24 cellular contexts compared by ENCODE assay signal in genomic region chr2:207861789-207862188, GRCh38.
DNase-seq lines count a peak whose midpoint lies in the region; ATAC-seq, FAIRE-seq and TF ChIP-seq lines count a peak whose summit lies in the region.
"Had no signal": no experiment of that assay in that cellular context is flagged by ENCODE, and none has a peak within 500 bp of the region (broad histone marks: within the 10 kb centered on the region; RNA-seq: fewer than 3 reads in every experiment).

No MANE protein-coding gene starts in this region.

- no peak overlapping the region for H2AFZ ChIP-seq in H9 (ENCODE audit: low read length)
- no peak overlapping the region for H2AFZ ChIP-seq in H1 (ENCODE audit: low read length)

- peak; percentile 45 to 58 for TF ChIP-seq RAD21 in H1 (IDR thresholded peaks at IDR 0.05 in 1 of 2, conservative IDR thresholded peaks at IDR 0.05 in 1 of 2; ENCODE audit: low read depth in 2 of 2, low read length in 2 of 2)

- DNase-seq in H9 (no peak), H1 (ENCODE audit: low read depth in 1 of 2, low spot score in 2 of 2) (no peak), neural crest cell (ENCODE audit: low read depth, low spot score) (no peak), nucleus accumbens (lab: John Stamatoyannopoulos, UW) (no peak)
- DNase-seq in stimulated activated naive CD8-positive, alpha-beta T cell treated with anti-CD3 and anti-CD28 coated beads, Interleukin-15, amount 100 ng/mL, for 72 hours = no peak
- DNase-seq: 8988T; ACHN; AML-193; BE2C; CD4-positive, alpha-beta T cell; CD8-positive, alpha-beta memory T cell; DMS 273 treated with DMSO at 0.1 percent for 48 hours; DMS79; EL; GDM1; GOT3; H7 had no signal

- no peak for FAIRE-seq in H1 (lab: Jason Lieb, UNC)
- FAIRE-seq: A549, D721Med, GM12878 had no signal

- H3K27me3 Mint-ChIP-seq in H9 (ENCODE audit: low read depth) (no peaks in the 10 kb centered on the region), neural crest cell (ENCODE audit: low read depth) (no peaks in the 10 kb centered on the region)
- no peaks in the 10 kb centered on the region for H3K27me3 Mint-ChIP-seq in stimulated activated naive CD8-positive, alpha-beta T cell treated with anti-CD3 and anti-CD28 coated beads, Interleukin-15, amount 100 ng/mL, for 72 hours
- H3K27me3 Mint-ChIP-seq: CD4-positive, alpha-beta T cell; CD8-positive, alpha-beta memory T cell had no signal

- H3K27ac ChIP-seq in H9 (ENCODE audit: insufficient read length, low read depth, low read length) (no peak overlapping the region), H1 (ENCODE audit: low read depth, low read length) (no peak overlapping the region)
- H3K27ac ChIP-seq: A549; BLaER1 treated with 17β-estradiol and CSF1 and Interleukin-3, amounts not matched to agents 10 nM and 100 nM had no signal

- no peak for ATAC-seq in stimulated activated naive CD8-positive, alpha-beta T cell treated with anti-CD3 and anti-CD28 coated beads, Interleukin-15, amount 100 ng/mL, for 72 hours
- ATAC-seq in HG03565 (IDR thresholded peaks at IDR 0.05; ENCODE audit: unreplicated experiment) = no peak
- ATAC-seq: A549, GM12878, HCT116 had no signal

- no peak overlapping the region for H3K4me2 ChIP-seq in H9 (ENCODE audit: insufficient read depth, insufficient read length, low read length)
- H3K4me2 ChIP-seq in H1 (ENCODE audit: insufficient read depth in 1 of 2, low read depth in 2 of 2, low read length in 2 of 2) = no peak overlapping the region
- H3K4me2 ChIP-seq: A549 had no signal

- H2BK5ac ChIP-seq in H9 (ENCODE audit: insufficient read length, low read length) = no peak overlapping the region
- no peak overlapping the region for H2BK5ac ChIP-seq in H1 (ENCODE audit: low read depth, low read length)

- H3K56ac ChIP-seq in H9 (ENCODE audit: insufficient read length, low read depth, low read length) = no peak overlapping the region
- H3K56ac ChIP-seq in H1 (replicated peaks; ENCODE audit: insufficient read length, low read depth, low read length) = no peak overlapping the region

- TF ChIP-seq EP300 in H1 (IDR thresholded peaks at IDR 0.05; ENCODE audit: borderline replicate concordance in 1 of 2, low read depth in 2 of 2, low read length in 2 of 2) = no peak

- no peak overlapping the region for H3K4me3 ChIP-seq in H1 (ENCODE audit: extremely low read depth in 1 of 4, insufficient read depth in 2 of 4, low read depth in 3 of 4, low read length in 4 of 4)
- H3K4me3 ChIP-seq: A549; BLaER1 treated with 17β-estradiol and CSF1 and Interleukin-3, amounts not matched to agents 10 nM and 100 nM; GM12878 had no signal

- H3K4ac ChIP-seq in H9 (ENCODE audit: low read depth, low read length) (no peak overlapping the region), H1 (replicated peaks; ENCODE audit: insufficient read length, low read depth, low read length) (no peak overlapping the region)

- H4K20me1 ChIP-seq in H9 (ENCODE audit: control insufficient read depth, insufficient read depth, insufficient read length) (no peaks in the 10 kb centered on the region), H1 (replicated peaks in 1 of 2; ENCODE audit: control insufficient read depth in 1 of 2, insufficient read depth in 2 of 2, low read length in 2 of 2) (peaks cover 0 to 2% of the 10 kb centered on the region in 2 experiments)
- H4K20me1 ChIP-seq: BLaER1 treated with 17β-estradiol and CSF1 and Interleukin-3, amounts not matched to agents 10 nM and 100 nM had no signal

- H3K79me2 ChIP-seq in H9 (ENCODE audit: insufficient read depth, low read length) (no peaks in the 10 kb centered on the region), H1 (ENCODE audit: control insufficient read depth in 1 of 2, insufficient read depth in 2 of 2, low read length in 2 of 2) (no peaks in the 10 kb centered on the region)

- H4K8ac ChIP-seq in H9 (replicated peaks; ENCODE audit: insufficient read length, low read depth, low read length) (no peak overlapping the region), H1 (ENCODE audit: extremely low read depth, insufficient read depth, low read length) (no peak overlapping the region)

- H3K23me2 ChIP-seq in H9 (ENCODE audit: insufficient read length, low read depth, low read length, poor library complexity, severe bottlenecking) (no peaks in the 10 kb centered on the region), H1 (ENCODE audit: low read depth, low read length) (no peaks in the 10 kb centered on the region)

- H3K27ac Mint-ChIP-seq in H9 (no peak overlapping the region), neural crest cell (ENCODE audit: unreplicated experiment) (peak overlapping the region; percentile 77)
- H3K27ac Mint-ChIP-seq in stimulated activated naive CD8-positive, alpha-beta T cell treated with anti-CD3 and anti-CD28 coated beads, Interleukin-15, amount 100 ng/mL, for 72 hours = no peak overlapping the region
- H3K27ac Mint-ChIP-seq: CD14-positive monocyte; CD4-positive, alpha-beta T cell; CD8-positive, alpha-beta memory T cell had no signal

- peaks cover 9 to 14% of the 10 kb centered on the region in 2 experiments for H3K4me1 Mint-ChIP-seq in H9
- peaks cover under 1% of the 10 kb centered on the region for H3K4me1 Mint-ChIP-seq in neural crest cell
- no peaks in the 10 kb centered on the region for H3K4me1 Mint-ChIP-seq in stimulated activated naive CD8-positive, alpha-beta T cell treated with anti-CD3 and anti-CD28 coated beads, Interleukin-15, amount 100 ng/mL, for 72 hours
- H3K4me1 Mint-ChIP-seq: CD8-positive, alpha-beta memory T cell had no signal

- H4K5ac ChIP-seq in H9 (ENCODE audit: insufficient read length, low read depth, low read length) = no peak overlapping the region
- no peak overlapping the region for H4K5ac ChIP-seq in H1 (ENCODE audit: insufficient read length, low read depth, low read length)

- no peak overlapping the region for H3K9ac ChIP-seq in H9 (ENCODE audit: extremely low read depth, insufficient read length, low read length)
- no peak overlapping the region for H3K9ac ChIP-seq in H1 (replicated peaks in 1 of 4; ENCODE audit: extremely low read depth in 1 of 4, low read depth in 3 of 4, low read length in 3 of 4)
- H3K9ac ChIP-seq: BLaER1 treated with 17β-estradiol and CSF1 and Interleukin-3, amounts not matched to agents 10 nM and 100 nM had no signal

- H2BK120ac ChIP-seq in H9 (ENCODE audit: low read depth, low read length, poor library complexity, severe bottlenecking) (no peak overlapping the region), H1 (replicated peaks; ENCODE audit: low read depth, low read length) (no peak overlapping the region)

- CTCF ChIA-PET in H1 (lab: Charles Lee; ENCODE audit: partially characterized antibody) = interaction anchor here (0.9 to 3.7 kb wide), 12 partner anchors 10 to 179 kb away, joined by 3 to 14 read pairs (median 5); partner anchors contain the start of gene FZD5

- no peak overlapping the region for H3K14ac ChIP-seq in H9 (ENCODE audit: insufficient read depth, low read length)
- H3K14ac ChIP-seq in H1 (ENCODE audit: insufficient read length) = no peak overlapping the region

- no peak for TF ChIP-seq POLR2A in H1 (IDR thresholded peaks at IDR 0.05; ENCODE audit: control extremely low read depth in 1 of 2, low read depth in 2 of 2, low read length in 2 of 2)

- H2AK5ac ChIP-seq in H9 (ENCODE audit: insufficient read length, low read length) (no peak overlapping the region), H1 (ENCODE audit: low read depth, low read length) (no peak overlapping the region)

- H3K27me3 ChIP-seq in H9 (ENCODE audit: insufficient read depth, low read length) (no peaks in the 10 kb centered on the region), H1 (replicated peaks in 1 of 4; ENCODE audit: control insufficient read depth in 3 of 4, extremely low read depth in 1 of 4, insufficient read depth in 3 of 4, low read length in 3 of 4) (no peaks in the 10 kb centered on the region)
- H3K27me3 ChIP-seq: BE2C; BLaER1 treated with 17β-estradiol and CSF1 and Interleukin-3, amounts not matched to agents 10 nM and 100 nM had no signal

- no peak overlapping the region for H3K4me3 Mint-ChIP-seq in H9
- H3K4me3 Mint-ChIP-seq in neural crest cell = no peak overlapping the region
- H3K4me3 Mint-ChIP-seq in stimulated activated naive CD8-positive, alpha-beta T cell treated with anti-CD3 and anti-CD28 coated beads, Interleukin-15, amount 100 ng/mL, for 72 hours = no peak overlapping the region
- H3K4me3 Mint-ChIP-seq: CD14-positive monocyte; CD4-positive, alpha-beta T cell; CD8-positive, alpha-beta memory T cell had no signal

- no peak overlapping the region for H4K91ac ChIP-seq in H9 (ENCODE audit: insufficient read length, low read depth, low read length)
- no peak overlapping the region for H4K91ac ChIP-seq in H1 (replicated peaks; ENCODE audit: insufficient read length, low read length)

- TF ChIP-seq CTCF in H9 (conservative IDR thresholded peaks at IDR 0.05) (peak; percentile 34; the same call in 2 of the 3 replicates), H1 (IDR thresholded peaks at IDR 0.05; ENCODE audit: control extremely low read depth in 1 of 3, insufficient read depth in 1 of 3, low read depth in 1 of 3, low read length in 3 of 3) (peak; percentile 9 to 24 (median 24); a peak in 3 of 4 replicates), neural crest cell (conservative IDR thresholded peaks at IDR 0.05) (no peak)

- H3K9me3 ChIP-seq in H9 (ENCODE audit: control insufficient read depth, low read depth, low read length) = no peaks in the 10 kb centered on the region
- no peaks in the 10 kb centered on the region for H3K9me3 ChIP-seq in H1 (ENCODE audit: insufficient read depth in 2 of 2, low read depth in 1 of 2, low read length in 1 of 2)
- H3K9me3 ChIP-seq: A549; BE2C; BLaER1 treated with 17β-estradiol and CSF1 and Interleukin-3, amounts not matched to agents 10 nM and 100 nM had no signal

- H3K79me1 ChIP-seq in H9 (ENCODE audit: insufficient read depth, low read depth, low read length, poor library complexity, severe bottlenecking) = no peaks in the 10 kb centered on the region
- no peaks in the 10 kb centered on the region for H3K79me1 ChIP-seq in H1 (ENCODE audit: low read depth, low read length)

- H3K36me3 Mint-ChIP-seq in H9 (ENCODE audit: insufficient read depth in 1 of 3, low read depth in 3 of 3) (no peaks in the 10 kb centered on the region), neural crest cell (ENCODE audit: low read depth) (no peaks in the 10 kb centered on the region)

- H2BK12ac ChIP-seq in H9 (ENCODE audit: insufficient read length, low read depth, low read length) = no peak overlapping the region
- H2BK12ac ChIP-seq in H1 (ENCODE audit: low read depth, low read length) = no peak overlapping the region

- H3K9me3 Mint-ChIP-seq in H9 = no peaks in the 10 kb centered on the region
- H3K9me3 Mint-ChIP-seq in neural crest cell = no peaks in the 10 kb centered on the region
- H3K9me3 Mint-ChIP-seq in stimulated activated naive CD8-positive, alpha-beta T cell treated with anti-CD3 and anti-CD28 coated beads, Interleukin-15, amount 100 ng/mL, for 72 hours = no peaks in the 10 kb centered on the region
- H3K9me3 Mint-ChIP-seq: CD14-positive monocyte; CD4-positive, alpha-beta T cell; CD8-positive, alpha-beta memory T cell had no signal

- H2BK20ac ChIP-seq in H9 (ENCODE audit: low read depth, low read length, poor library complexity, severe bottlenecking) = no peak overlapping the region
- H2BK20ac ChIP-seq in H1 (ENCODE audit: low read length) = no peak overlapping the region

- POLR2A ChIA-PET in H1 (lab: Charles Lee; ENCODE audit: partially characterized antibody) = no interaction called here

- no peak overlapping the region for H3T11ph ChIP-seq in H9 (ENCODE audit: low read length)

- H3K23ac ChIP-seq in H9 (ENCODE audit: insufficient read length, low read depth, low read length) (no peak overlapping the region), H1 (ENCODE audit: insufficient read length) (no peak overlapping the region)

- H3K36me3 ChIP-seq in H1 (ENCODE audit: control insufficient read depth in 2 of 4, insufficient read depth in 4 of 4, low read length in 3 of 4) = no peaks in the 10 kb centered on the region
- H3K36me3 ChIP-seq: BE2C had no signal

- no CpG with 5 or more reads among the region's 4 CpGs for WGBS in H9 (ENCODE audit: extremely low coverage, insufficient read length, low lambda C conversion rate)
- 82% methylated on average over 4 of the region's 4 CpGs; no CpG with 5 or more reads in 1 of the 2 experiments for WGBS in H1 (ENCODE audit: extremely low coverage in 1 of 2, insufficient coverage in 1 of 2, insufficient read length in 1 of 2, insufficient replicate concordance in 2 of 2, low coverage in 1 of 2, low lambda C conversion rate in 2 of 2, missing lambda C conversion rate in 1 of 2), 2 experiments

- H3K18ac ChIP-seq in H9 (ENCODE audit: insufficient read length, low read depth, low read length) = no peak overlapping the region
- no peak overlapping the region for H3K18ac ChIP-seq in H1 (ENCODE audit: extremely low read depth, low read length)

- H2BK15ac ChIP-seq in H9 (ENCODE audit: low read depth, low read length) (no peak overlapping the region), H1 (ENCODE audit: low read length) (no peak overlapping the region)

- H3K4me1 ChIP-seq in H9 (ENCODE audit: insufficient read depth, low read length) = no peaks in the 10 kb centered on the region
- no peaks in the 10 kb centered on the region for H3K4me1 ChIP-seq in H1 (replicated peaks in 1 of 4; ENCODE audit: control insufficient read depth in 3 of 4, insufficient read depth in 4 of 4, low read length in 3 of 4)
- H3K4me1 ChIP-seq: A549, BE2C had no signal
